ENCODE assay signal across 16 cellular contexts in genomic region chr21:15301014-15301413, GRCh38.
DNase-seq lines count a peak whose midpoint lies in the region; ATAC-seq lines count a peak whose summit lies in the region.
"Had no signal": no experiment of that assay in that cellular context is flagged by ENCODE, and none has a peak within 500 bp of the region (broad histone marks: within the 10 kb centered on the region; RNA-seq: fewer than 3 reads in every experiment).

No MANE protein-coding gene starts in this region.

- H2AK5ac ChIP-seq in mesendoderm (ENCODE audit: low read length): no peak overlapping the region

- no peak overlapping the region for H4K8ac ChIP-seq in mesendoderm (ENCODE audit: low read depth, low read length)

- H3K56ac ChIP-seq in mesendoderm (ENCODE audit: low read length): no peak overlapping the region

- no peak overlapping the region for H3K9ac ChIP-seq in mesendoderm (ENCODE audit: low read length)

- no peak overlapping the region for H2BK15ac ChIP-seq in mesendoderm (replicated peaks; ENCODE audit: low read depth)

- H3K79me1 ChIP-seq in mesendoderm (ENCODE audit: low read length): no peaks in the 10 kb centered on the region

- H3K4ac ChIP-seq in mesendoderm (ENCODE audit: low read depth, low read length): no peak overlapping the region

- no peak overlapping the region for H2BK5ac ChIP-seq in mesendoderm (ENCODE audit: low read length)

- H3K23ac ChIP-seq in mesendoderm (ENCODE audit: low read length): no peak overlapping the region

- no peak for ATAC-seq in GM19452 (IDR thresholded peaks at IDR 0.05; ENCODE audit: unreplicated experiment)
- ATAC-seq: naive thymus-derived CD8-positive, alpha-beta T cell had no signal

- no peaks in the 10 kb centered on the region for H3K4me1 ChIP-seq in mesendoderm (ENCODE audit: control insufficient read depth, low read depth, low read length)

- no peaks in the 10 kb centered on the region for H3K36me3 ChIP-seq in mesendoderm (ENCODE audit: control insufficient read depth, insufficient read depth, low read length)

- DNase-seq in DMS53 (lab: John Stamatoyannopoulos, UW) (peak; percentile 47), DMS53 treated with DMSO at 0.1 percent for 48 hours (lab: John Stamatoyannopoulos, UW; ENCODE audit: unreplicated experiment) (no peak), astrocyte of the hippocampus (ENCODE audit: low read depth, low spot score) (peak; percentile 31), mesendoderm (peak; percentile 44), AG20443 (ENCODE audit: low spot score) (no peak), mucosa of gallbladder (ENCODE audit: low spot score) (no peak)
- peak; percentile 7 for DNase-seq in Jurkat, Clone E6-1 (ENCODE audit: low read depth, low spot score)
- DNase-seq: 8988T; activated CD4-positive, alpha-beta T cell treated with anti-CD3 and anti-CD28 coated beads for 1 hour; anterior cingulate cortex; NCI-H187; NCI-H446 treated with DMSO at 0.1 percent for 48 hours; stimulated activated naive CD4-positive, alpha-beta T cell treated with Interleukin-2 at 50 U/mL for 16 hours; T-helper 9 cell had no signal

- no peak overlapping the region for H3K4me2 ChIP-seq in mesendoderm (ENCODE audit: low read length)

- no peak overlapping the region for H3K27ac ChIP-seq in mesendoderm (ENCODE audit: low read depth, low read length)

- no CpG with 5 or more reads among the region's 3 CpGs for WGBS in mesendoderm (ENCODE audit: extremely low coverage, insufficient coverage, low lambda C conversion rate)

- H2BK120ac ChIP-seq in mesendoderm (ENCODE audit: low read depth, low read length): no peak overlapping the region

- no peak overlapping the region for H3K4me3 ChIP-seq in Jurkat, Clone E6-1 (ENCODE audit: low read length)
- H3K4me3 ChIP-seq in mesendoderm (ENCODE audit: low read length): no peak overlapping the region

- H4K5ac ChIP-seq in mesendoderm (ENCODE audit: low read length): no peak overlapping the region

- no peak overlapping the region for H3K18ac ChIP-seq in mesendoderm (ENCODE audit: low read length)

- H3K27me3 ChIP-seq in mesendoderm (ENCODE audit: insufficient read depth, low read length, poor library complexity): no peaks in the 10 kb centered on the region

- H3K79me2 ChIP-seq in mesendoderm (ENCODE audit: control insufficient read depth, insufficient read depth, low read length): no peaks in the 10 kb centered on the region

Comparison
In these comparisons a context has a peak if more than half of its experiments do, and no peak if none do; other contexts are left out.
1. DNase-seq: peak in DMS53 (single experiment), Jurkat, Clone E6-1 (single experiment), astrocyte of the hippocampus (single experiment) and mesendoderm (single experiment); none in DMS53 treated with DMSO at 0.1 percent for 48 hours (single experiment), AG20443 (single experiment) and mucosa of gallbladder (single experiment).